29 cellular contexts compared by ENCODE assay signal in genomic region chr3:47884603-47885002, GRCh38.
DNase-seq lines count a peak whose midpoint lies in the region; ATAC-seq and TF ChIP-seq lines count a peak whose summit lies in the region.
"Had no signal": no experiment of that assay in that cellular context is flagged by ENCODE, and none has a peak within 500 bp of the region (broad histone marks: within the 10 kb centered on the region; RNA-seq: fewer than 3 reads in every experiment).

No MANE protein-coding gene starts in this region.

- H3K36me3 ChIP-seq in cardiac muscle cell (no peaks in the 10 kb centered on the region), left ventricle myocardium inferior (peaks cover 26% of the 10 kb centered on the region), OCI-LY7 (ENCODE audit: insufficient read depth, low read length) (no peaks in the 10 kb centered on the region)
- H3K36me3 ChIP-seq: BE2C had no signal

- peaks cover 13% of the 10 kb centered on the region for H3K4me1 Mint-ChIP-seq in memory B cell
- H3K4me1 Mint-ChIP-seq in glutamatergic neuron (ENCODE audit: low read depth, unreplicated experiment): peaks cover 19% of the 10 kb centered on the region

- intact Hi-C loops in left ventricle myocardium inferior (cut with micrococcal nuclease) (no loop called here), OCI-LY7 (cut with micrococcal nuclease; ENCODE audit: unreplicated experiment) (no loop called here)

- POLR2A ChIA-PET in OCI-LY7 (lab: Charles Lee): interaction anchor here (1.0 kb wide), 1 partner anchor 9 kb away, joined by 3 read pairs; no protein-coding TSS in a partner anchor

- no peaks in the 10 kb centered on the region for H3K79me2 ChIP-seq in OCI-LY7 (ENCODE audit: insufficient read depth, low read depth, low read length)

- CTCF ChIA-PET in OCI-LY7 (lab: Charles Lee; ENCODE audit: unreplicated experiment): no interaction called here

- H2AFZ ChIP-seq in OCI-LY7 (ENCODE audit: low read length): no peak overlapping the region
- H2AFZ ChIP-seq: GM23248 had no signal

- DNase-seq in cardiac muscle cell (ENCODE audit: low read depth in 1 of 2, low spot score in 1 of 2) (no peak), left ventricle myocardium inferior (no peak), OCI-LY7 (ENCODE audit: low spot score) (peak; percentile 59), memory B cell (ENCODE audit: low spot score in 2 of 2) (no peak), SIG-M5 (lab: John Stamatoyannopoulos, UW) (no peak), superior temporal gyrus (ENCODE audit: extremely low spot score) (no peak), glutamatergic neuron (no peak)
- DNase-seq: activated CD4-positive, CD25-positive, alpha-beta regulatory T cell treated with anti-CD3 and anti-CD28 coated beads, Interleukin-2, amount 50 U/mL, for 72 hours; activated naive CD4-positive, alpha-beta T cell treated with anti-CD3 and anti-CD28 coated beads, Interleukin-2, amount 50 U/mL, for 16 hours; activated T-cell treated with anti-CD3 and anti-CD28 coated beads, Interleukin-2, amount 50 U/mL, for 72 hours; aorta; BE2C; cerebellar nuclear complex; COR-L47; DMS79 treated with DMSO at 0.1 percent for 48 hours; GM23248; head of caudate nucleus; KBM-7; mammary epithelial cell; NCI-H146; NCI-H510A treated with DMSO at 0.1 percent for 48 hours; nucleus accumbens; SJCRH30; stimulated activated CD8-positive, alpha-beta memory T cell treated with anti-CD3 and anti-CD28 coated beads, Interleukin-4, amount 100 ng/mL, for 48 hours; substantia nigra; upper lobe of right lung had no signal

- H3K27ac ChIP-seq in cardiac muscle cell (peak overlapping the region; percentile 17), left ventricle myocardium inferior (replicated peaks) (no peak overlapping the region), OCI-LY7 (ENCODE audit: low read depth, low read length, poor library complexity, severe bottlenecking) (no peak overlapping the region)
- H3K27ac ChIP-seq: epithelial cell of prostate, GM23248, SJCRH30, upper lobe of right lung had no signal

- H3K4me3 ChIP-seq in cardiac muscle cell (no peak overlapping the region), left ventricle myocardium inferior (no peak overlapping the region), OCI-LY7 (ENCODE audit: low read depth, low read length, poor library complexity, severe bottlenecking) (no peak overlapping the region)
- H3K4me3 ChIP-seq: GM23248, SJCRH30, upper lobe of right lung had no signal

- H3K4me1 ChIP-seq in cardiac muscle cell (ENCODE audit: low read depth) (peaks cover 14% of the 10 kb centered on the region), left ventricle myocardium inferior (peaks cover 35% of the 10 kb centered on the region), OCI-LY7 (ENCODE audit: insufficient read depth, low read length, poor library complexity, severe bottlenecking) (peaks cover 12% of the 10 kb centered on the region)
- H3K4me1 ChIP-seq: BE2C, SJCRH30, upper lobe of right lung had no signal

- H3K9me2 ChIP-seq in OCI-LY7 (ENCODE audit: insufficient read depth, low read length): no peaks in the 10 kb centered on the region

- no TSS peak for BruUV-seq in OCI-LY7 (replicated peaks; lab: Mats Ljungman, UMichigan)

- H3K27me3 ChIP-seq in cardiac muscle cell (no peaks in the 10 kb centered on the region), left ventricle myocardium inferior (ENCODE audit: low read depth) (no peaks in the 10 kb centered on the region)
- H3K27me3 ChIP-seq: BE2C, SJCRH30, upper lobe of right lung had no signal

- H3K36me3 Mint-ChIP-seq in memory B cell: peaks cover 22% of the 10 kb centered on the region
- peaks cover 11% of the 10 kb centered on the region for H3K36me3 Mint-ChIP-seq in glutamatergic neuron (ENCODE audit: unreplicated experiment)

- H3K4me2 ChIP-seq in OCI-LY7 (ENCODE audit: low read length): no peak overlapping the region

- H3K9me3 Mint-ChIP-seq in memory B cell: no peaks in the 10 kb centered on the region
- H3K9me3 Mint-ChIP-seq in glutamatergic neuron (ENCODE audit: unreplicated experiment): peaks cover 16% of the 10 kb centered on the region
- H3K9me3 Mint-ChIP-seq: activated T-cell treated with anti-CD3 and anti-CD28 coated beads, Interleukin-2, amount 50 U/mL, for 72 hours had no signal

- TF ChIP-seq CTCF in cardiac muscle cell (IDR thresholded peaks at IDR 0.05; ENCODE audit: low read depth, low read length) (no peak), left ventricle myocardium inferior (IDR thresholded peaks at IDR 0.05; ENCODE audit: borderline replicate concordance) (no peak), OCI-LY7 (conservative IDR thresholded peaks at IDR 0.05; ENCODE audit: low read length) (no peak), glutamatergic neuron (IDR thresholded peaks at IDR 0.05; ENCODE audit: partially characterized antibody, unreplicated experiment) (no peak)

- peak overlapping the region; percentile 38 for H3K27ac Mint-ChIP-seq in memory B cell
- no peak overlapping the region for H3K27ac Mint-ChIP-seq in glutamatergic neuron (ENCODE audit: unreplicated experiment)
- H3K27ac Mint-ChIP-seq: activated T-cell treated with anti-CD3 and anti-CD28 coated beads, Interleukin-2, amount 50 U/mL, for 72 hours had no signal

- H3K27me3 Mint-ChIP-seq in memory B cell (no peaks in the 10 kb centered on the region), glutamatergic neuron (ENCODE audit: unreplicated experiment) (peaks cover 8% of the 10 kb centered on the region)

- peak; percentile 74 for ATAC-seq in memory B cell (ENCODE audit: low read depth)
- no peak for ATAC-seq in HG02852 (IDR thresholded peaks at IDR 0.05; ENCODE audit: unreplicated experiment)
- ATAC-seq: activated T-cell treated with anti-CD3 and anti-CD28 coated beads, Interleukin-2, amount 50 U/mL, for 72 hours; Panc1; upper lobe of right lung had no signal

- H3K4me3 Mint-ChIP-seq in memory B cell (no peak overlapping the region), glutamatergic neuron (ENCODE audit: unreplicated experiment) (no peak overlapping the region)
- H3K4me3 Mint-ChIP-seq: activated T-cell treated with anti-CD3 and anti-CD28 coated beads, Interleukin-2, amount 50 U/mL, for 72 hours had no signal

- H4K20me1 ChIP-seq in OCI-LY7 (ENCODE audit: insufficient read depth, low read length): no peaks in the 10 kb centered on the region

- H3K9me3 ChIP-seq in cardiac muscle cell (ENCODE audit: low read depth) (no peaks in the 10 kb centered on the region), left ventricle myocardium inferior (replicated peaks) (no peaks in the 10 kb centered on the region), OCI-LY7 (ENCODE audit: low read length) (no peaks in the 10 kb centered on the region)
- H3K9me3 ChIP-seq: BE2C, SJCRH30, upper lobe of right lung had no signal
